ENCODE assay signal across 11 cellular contexts in the genomic region with DNA sequence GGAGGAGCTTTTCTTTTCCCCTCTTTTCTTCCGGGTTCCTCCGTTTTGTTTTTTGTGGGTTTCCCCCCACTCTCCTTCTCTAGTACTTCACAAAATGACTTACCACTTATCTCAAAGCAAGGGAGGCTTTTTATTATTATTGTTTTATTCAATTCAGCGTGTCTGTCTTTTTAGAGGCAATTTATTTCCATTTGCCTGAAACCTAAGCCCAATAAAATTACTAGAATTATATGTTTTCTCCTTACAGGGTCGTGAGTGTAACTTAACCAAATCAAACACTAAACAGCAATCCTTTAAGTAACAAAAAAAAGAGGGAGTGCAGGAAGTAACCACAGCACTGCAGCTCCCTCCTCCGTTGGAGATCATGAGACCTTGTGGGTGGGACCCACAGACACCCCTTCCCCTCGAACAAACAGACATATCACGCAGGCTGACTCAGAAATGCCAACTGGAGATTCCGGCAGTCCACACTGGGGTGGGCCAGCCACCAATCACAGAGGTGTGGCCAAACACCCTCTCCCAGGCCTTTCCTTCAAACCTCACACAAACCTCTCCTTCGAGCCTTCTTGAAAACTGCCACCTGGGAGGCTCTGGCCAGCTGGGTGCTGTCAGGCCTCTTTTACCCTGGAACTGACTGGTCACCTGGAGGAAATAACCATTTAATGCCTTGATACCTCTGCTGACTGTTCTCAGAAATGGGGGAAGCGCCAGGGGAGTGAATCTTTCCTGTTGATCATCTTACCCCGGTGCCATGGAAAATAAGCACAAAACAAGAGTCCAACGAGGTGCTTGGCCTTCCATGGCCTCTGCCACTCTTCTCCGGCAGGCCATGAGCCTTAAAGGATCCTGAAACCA.
A peak's percentile ranks its signal among the peaks of the same experiment; 100 is the strongest.
DNase-seq lines count a peak whose midpoint lies in the region; ATAC-seq, FAIRE-seq and TF ChIP-seq lines count a peak whose summit lies in the region.
"Had no signal": no experiment of that assay in that cellular context is flagged by ENCODE, and none has a peak within 500 bp of the region (broad histone marks: within the 10 kb centered on the region; RNA-seq: fewer than 3 reads in every experiment).

No MANE protein-coding gene starts in this region.

- H3K4me1 ChIP-seq in keratinocyte (ENCODE audit: control insufficient read depth, extremely low read depth, insufficient read depth, low read length): peaks cover 17% of the 10 kb centered on the region

- H3K4me3 ChIP-seq in keratinocyte (ENCODE audit: control insufficient read depth in 2 of 3, extremely low read depth in 1 of 3, insufficient read depth in 2 of 3, low read depth in 1 of 3, low read length in 3 of 3) (peak overlapping the region in 1 of 3 experiments; percentile 54), skin epidermis (peak overlapping the region; percentile 43 to 65 (median 51))

- H3K4me1 Mint-ChIP-seq in WTC11: peaks cover 41% of the 10 kb centered on the region

- CTCF ChIA-PET in WTC11 (lab: Charles Lee): interaction anchor here (0.6 to 1.5 kb wide), 6 partner anchors 23 to 308 kb away, joined by 3 to 6 read pairs (median 3); no protein-coding TSS in a partner anchor

- H3K36me3 Mint-ChIP-seq in WTC11: no peaks in the 10 kb centered on the region

- no peaks in the 10 kb centered on the region for H4K20me1 ChIP-seq in keratinocyte (ENCODE audit: control insufficient read depth, extremely low read depth, insufficient read depth, low read length)

- ATAC-seq in WTC11 (no peak), GM21529 (IDR thresholded peaks at IDR 0.05; ENCODE audit: unreplicated experiment) (no peak)

- H3K27me3 Mint-ChIP-seq in WTC11 (ENCODE audit: low read depth): peaks cover 68% of the 10 kb centered on the region

- no peaks in the 10 kb centered on the region for H3K9me3 Mint-ChIP-seq in WTC11

- no peaks in the 10 kb centered on the region for H3K79me2 ChIP-seq in keratinocyte (ENCODE audit: control insufficient read depth, insufficient read depth, low read length)

- peak overlapping the region; percentile 70 for H3K4me3 Mint-ChIP-seq in WTC11

- no peak overlapping the region for H3K27ac Mint-ChIP-seq in WTC11

- FAIRE-seq in keratinocyte (lab: Jason Lieb, UNC): no peak
- FAIRE-seq: endometrium, TTC549 had no signal

- H3K9me3 ChIP-seq in keratinocyte (ENCODE audit: control insufficient read depth, low read depth, low read length): no peaks in the 10 kb centered on the region

- DNase-seq in NCI-H345 (lab: John Stamatoyannopoulos, UW): peak; percentile 12
- DNase-seq in NCI-H345 treated with DMSO at 0.1 percent for 48 hours (lab: John Stamatoyannopoulos, UW; ENCODE audit: unreplicated experiment): no peak
- DNase-seq in WTC11 (ENCODE audit: low spot score): no peak
- DNase-seq in keratinocyte (ENCODE audit: low read depth, low spot score): no peak
- no peak for DNase-seq in globus pallidus (ENCODE audit: low spot score)
- DNase-seq in NCI-H2171 (lab: John Stamatoyannopoulos, UW): no peak
- DNase-seq: NCI-H187 treated with DMSO at 0.1 percent for 48 hours had no signal

- peak overlapping the region; percentile 81 for H3K4me2 ChIP-seq in keratinocyte (ENCODE audit: control insufficient read depth, extremely low read depth, insufficient read depth, low read depth, low read length)

- no peak overlapping the region for H2AFZ ChIP-seq in keratinocyte (ENCODE audit: control insufficient read depth, low read length)

- dilution Hi-C loops in keratinocyte (cut with MboI; ENCODE audit: extremely low pct_ligation_motif_present, low sequenced_read_pairs): no loop called here

- POLR2A ChIA-PET in WTC11 (lab: Charles Lee): no interaction called here

- H3K9me1 ChIP-seq in keratinocyte (ENCODE audit: control insufficient read depth, extremely low read depth, insufficient read depth, low read length): no peaks in the 10 kb centered on the region

- H3K27ac ChIP-seq in keratinocyte (ENCODE audit: control insufficient read depth, insufficient read depth, low read length) (no peak overlapping the region), skin epidermis (peak overlapping the region in 20 of 21 experiments; percentile 68 to 97 (median 91))

- H3K27me3 ChIP-seq in keratinocyte (ENCODE audit: control insufficient read depth, extremely low read depth, insufficient read depth, low read length): peaks cover 30% of the 10 kb centered on the region

- H3K36me3 ChIP-seq in keratinocyte (ENCODE audit: control insufficient read depth in 2 of 2, extremely low read depth in 1 of 2, insufficient read depth in 2 of 2, low read length in 2 of 2): no peaks in the 10 kb centered on the region

- TF ChIP-seq CTCF in WTC11 (IDR thresholded peaks at IDR 0.05) (no peak), keratinocyte (optimal IDR thresholded peaks at IDR 0.05 in 1 of 3, IDR thresholded peaks at IDR 0.05 in 1 of 3, conservative IDR thresholded peaks at IDR 0.05 in 1 of 3; ENCODE audit: extremely low read depth in 1 of 3, insufficient read depth in 2 of 3, low read length in 3 of 3) (no peak)

- H3K9ac ChIP-seq in keratinocyte (ENCODE audit: control insufficient read depth, extremely low read depth, insufficient read depth, low read length): no peak overlapping the region

TF ChIP-seq in WTC11, 78 proteins besides CTCF, POLR2A, EP300 and RAD21 (continues in another document):
- TF ChIP-seq, protein P1, sequence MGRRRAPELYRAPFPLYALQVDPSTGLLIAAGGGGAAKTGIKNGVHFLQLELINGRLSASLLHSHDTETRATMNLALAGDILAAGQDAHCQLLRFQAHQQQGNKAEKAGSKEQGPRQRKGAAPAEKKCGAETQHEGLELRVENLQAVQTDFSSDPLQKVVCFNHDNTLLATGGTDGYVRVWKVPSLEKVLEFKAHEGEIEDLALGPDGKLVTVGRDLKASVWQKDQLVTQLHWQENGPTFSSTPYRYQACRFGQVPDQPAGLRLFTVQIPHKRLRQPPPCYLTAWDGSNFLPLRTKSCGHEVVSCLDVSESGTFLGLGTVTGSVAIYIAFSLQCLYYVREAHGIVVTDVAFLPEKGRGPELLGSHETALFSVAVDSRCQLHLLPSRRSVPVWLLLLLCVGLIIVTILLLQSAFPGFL (CRISPR knock-in tag; IDR thresholded peaks at IDR 0.05; ENCODE audit: borderline replicate concordance): no peak
- TF ChIP-seq FOXJ3 (CRISPR knock-in tag; IDR thresholded peaks at IDR 0.05; ENCODE audit: borderline replicate concordance): no peak
- no peak for TF ChIP-seq FOXP1 (CRISPR knock-in tag; IDR thresholded peaks at IDR 0.05; ENCODE audit: borderline replicate concordance)
- TF ChIP-seq, protein P2, sequence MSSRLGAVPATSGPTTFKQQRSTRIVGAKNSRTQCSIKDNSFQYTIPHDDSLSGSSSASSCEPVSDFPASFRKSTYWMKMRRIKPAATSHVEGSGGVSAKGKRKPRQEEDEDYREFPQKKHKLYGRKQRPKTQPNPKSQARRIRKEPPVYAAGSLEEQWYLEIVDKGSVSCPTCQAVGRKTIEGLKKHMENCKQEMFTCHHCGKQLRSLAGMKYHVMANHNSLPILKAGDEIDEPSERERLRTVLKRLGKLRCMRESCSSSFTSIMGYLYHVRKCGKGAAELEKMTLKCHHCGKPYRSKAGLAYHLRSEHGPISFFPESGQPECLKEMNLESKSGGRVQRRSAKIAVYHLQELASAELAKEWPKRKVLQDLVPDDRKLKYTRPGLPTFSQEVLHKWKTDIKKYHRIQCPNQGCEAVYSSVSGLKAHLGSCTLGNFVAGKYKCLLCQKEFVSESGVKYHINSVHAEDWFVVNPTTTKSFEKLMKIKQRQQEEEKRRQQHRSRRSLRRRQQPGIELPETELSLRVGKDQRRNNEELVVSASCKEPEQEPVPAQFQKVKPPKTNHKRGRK (CRISPR knock-in tag; IDR thresholded peaks at IDR 0.05; ENCODE audit: borderline replicate concordance): no peak
- no peak for TF ChIP-seq NR2C2 (CRISPR knock-in tag; IDR thresholded peaks at IDR 0.05)
- TF ChIP-seq ELF4 (CRISPR knock-in tag; IDR thresholded peaks at IDR 0.05; ENCODE audit: low read depth): no peak
- TF ChIP-seq SP1 (CRISPR knock-in tag; conservative IDR thresholded peaks at IDR 0.05): no peak
- TF ChIP-seq ZNF423 (CRISPR knock-in tag; IDR thresholded peaks at IDR 0.05): no peak
- no peak for TF ChIP-seq TEAD1 (CRISPR knock-in tag; IDR thresholded peaks at IDR 0.05)
- TF ChIP-seq, protein P3, sequence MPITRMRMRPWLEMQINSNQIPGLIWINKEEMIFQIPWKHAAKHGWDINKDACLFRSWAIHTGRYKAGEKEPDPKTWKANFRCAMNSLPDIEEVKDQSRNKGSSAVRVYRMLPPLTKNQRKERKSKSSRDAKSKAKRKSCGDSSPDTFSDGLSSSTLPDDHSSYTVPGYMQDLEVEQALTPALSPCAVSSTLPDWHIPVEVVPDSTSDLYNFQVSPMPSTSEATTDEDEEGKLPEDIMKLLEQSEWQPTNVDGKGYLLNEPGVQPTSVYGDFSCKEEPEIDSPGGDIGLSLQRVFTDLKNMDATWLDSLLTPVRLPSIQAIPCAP (CRISPR knock-in tag; IDR thresholded peaks at IDR 0.05): no peak
- TF ChIP-seq FOXK1 (CRISPR knock-in tag; IDR thresholded peaks at IDR 0.05): no peak
- TF ChIP-seq JAZF1 (CRISPR knock-in tag; IDR thresholded peaks at IDR 0.05): no peak
- TF ChIP-seq TCF7 (CRISPR knock-in tag; IDR thresholded peaks at IDR 0.05; ENCODE audit: low read depth): no peak
- TF ChIP-seq, protein P4, sequence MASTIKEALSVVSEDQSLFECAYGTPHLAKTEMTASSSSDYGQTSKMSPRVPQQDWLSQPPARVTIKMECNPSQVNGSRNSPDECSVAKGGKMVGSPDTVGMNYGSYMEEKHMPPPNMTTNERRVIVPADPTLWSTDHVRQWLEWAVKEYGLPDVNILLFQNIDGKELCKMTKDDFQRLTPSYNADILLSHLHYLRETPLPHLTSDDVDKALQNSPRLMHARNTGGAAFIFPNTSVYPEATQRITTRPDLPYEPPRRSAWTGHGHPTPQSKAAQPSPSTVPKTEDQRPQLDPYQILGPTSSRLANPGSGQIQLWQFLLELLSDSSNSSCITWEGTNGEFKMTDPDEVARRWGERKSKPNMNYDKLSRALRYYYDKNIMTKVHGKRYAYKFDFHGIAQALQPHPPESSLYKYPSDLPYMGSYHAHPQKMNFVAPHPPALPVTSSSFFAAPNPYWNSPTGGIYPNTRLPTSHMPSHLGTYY (CRISPR knock-in tag; IDR thresholded peaks at IDR 0.05): no peak
